ENCODE assay signal across 21 cellular contexts in the genomic region with DNA sequence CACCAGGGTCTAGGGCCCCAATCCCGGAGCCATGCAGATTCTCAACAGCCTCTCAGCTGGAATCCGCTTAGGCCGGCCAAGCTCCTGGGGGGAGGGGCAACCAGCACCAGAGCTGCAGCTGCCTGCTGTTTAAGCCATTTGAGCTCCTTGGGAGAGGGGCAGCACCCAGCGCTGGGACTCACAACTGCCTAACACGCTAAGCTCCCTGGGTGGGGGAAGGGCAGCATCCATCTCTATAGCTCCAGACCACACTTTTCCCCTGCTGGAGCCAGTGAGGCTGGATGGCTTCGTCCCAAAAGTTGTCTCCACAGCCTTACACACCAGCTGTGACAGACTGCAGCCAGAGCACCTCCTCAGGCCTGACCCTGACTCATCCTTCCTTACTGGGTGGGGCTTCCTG. TPM values are rescaled to one million over a fixed set of nuclear protein-coding genes. Genes with fewer than 3 reads are reported as not detected.
DNase-seq lines count a peak whose midpoint lies in the region; ATAC-seq, FAIRE-seq and TF ChIP-seq lines count a peak whose summit lies in the region.
"Had no signal": no experiment of that assay in that cellular context is flagged by ENCODE, and none has a peak within 500 bp of the region (broad histone marks: within the 10 kb centered on the region; RNA-seq: fewer than 3 reads in every experiment).

No MANE protein-coding gene starts in this region.

- peaks cover 0 to 3% (median 0%) of the 10 kb centered on the region in 9 donors for H3K27me3 ChIP-seq in heart left ventricle
- H3K27me3 ChIP-seq: pancreas, Peyer's patch had no signal

- WGBS in heart left ventricle, 4 donors: 23 to 39% (median 25%) methylated on average over 5 to 6 of the region's 6 CpGs

- TF ChIP-seq POLR2A in heart left ventricle (IDR thresholded peaks at IDR 0.05) (no peak), GM12891 (IDR thresholded peaks at IDR 0.05; ENCODE audit: low read depth, low read length) (no peak)

- no peaks in the 10 kb centered on the region for H3K36me3 ChIP-seq in heart left ventricle
- H3K36me3 ChIP-seq: cardiac muscle cell, pancreas, Peyer's patch, upper lobe of right lung had no signal

- H3K4me1 ChIP-seq in heart left ventricle: no peaks in the 10 kb centered on the region
- H3K4me1 ChIP-seq: pancreas, Peyer's patch, upper lobe of right lung had no signal

- FAIRE-seq in GM12891 (lab: Jason Lieb, UNC): no peak
- FAIRE-seq: HepG2, pancreas, small intestine had no signal

- no peak overlapping the region for H3K27ac ChIP-seq in heart left ventricle
- H3K27ac ChIP-seq: cardiac muscle cell, pancreas, Peyer's patch, upper lobe of right lung had no signal

- H3K4me3 ChIP-seq in heart left ventricle: no peak overlapping the region
- H3K4me3 ChIP-seq in fibroblast of the aortic adventitia (ENCODE audit: low read depth, low read length): no peak overlapping the region
- H3K4me3 ChIP-seq: cardiac muscle cell, pancreas, Peyer's patch, upper lobe of right lung had no signal

- peaks cover 0 to 12% (median 0%) of the 10 kb centered on the region in 12 donors for H3K9me3 ChIP-seq in heart left ventricle
- H3K9me3 ChIP-seq: pancreas, Peyer's patch, upper lobe of right lung had no signal

- DNase-seq in left ventricle myocardium superior: peak; percentile 26
- no peak for DNase-seq in heart left ventricle
- DNase-seq in NCI-H82 (lab: John Stamatoyannopoulos, UW): peak; percentile 100
- DNase-seq in fibroblast of the aortic adventitia (ENCODE audit: low read depth): peak; percentile 71
- DNase-seq in GM12891 (ENCODE audit: insufficient read length, low spot score): no peak
- no peak for DNase-seq in NCI-H2081 (lab: John Stamatoyannopoulos, UW)
- DNase-seq in DMS114 treated with DMSO at 0.1 percent for 48 hours (lab: John Stamatoyannopoulos, UW; ENCODE audit: unreplicated experiment): no peak
- no peak for DNase-seq in C1 segment of cervical spinal cord (lab: John Stamatoyannopoulos, UW)
- DNase-seq: ACHN; activated naive CD4-positive, alpha-beta T cell treated with Interleukin-2 at 50 U/mL for 16 hours; effector memory CD4-positive, alpha-beta T cell; NCI-H526; Peyer's patch; small intestine; stimulated activated naive CD4-positive, alpha-beta T cell treated with Interleukin-2 at 50 U/mL for 16 hours; T-cell; upper lobe of right lung had no signal

- ATAC-seq in left ventricle myocardium superior (no peak), heart left ventricle (no peak)
- ATAC-seq: activated CD4-positive, CD25-positive, alpha-beta regulatory T cell treated with anti-CD3 and anti-CD28 coated beads, Interleukin-2, amount 50 U/mL, for 24 hours; HepG2; pancreas; T-cell; upper lobe of right lung had no signal

- intact Hi-C loops in left ventricle myocardium superior (cut with micrococcal nuclease) (no loop called here), heart left ventricle (cut with DNase I) (no loop called here)

- TF ChIP-seq CTCF in heart left ventricle (IDR thresholded peaks at IDR 0.05) (no peak), fibroblast of the aortic adventitia (IDR thresholded peaks at IDR 0.05; ENCODE audit: insufficient read depth, low read length) (no peak)

TF ChIP-seq in GM12891, 5 proteins besides CTCF, POLR2A, EP300 and RAD21:
- TF ChIP-seq POU2F2 (IDR thresholded peaks at IDR 0.05; ENCODE audit: low read depth, low read length) (no peak), POLR2AphosphoS5 (IDR thresholded peaks at IDR 0.05; ENCODE audit: low read depth, low read length) (no peak), SPI1 (IDR thresholded peaks at IDR 0.05; ENCODE audit: low read depth, low read length) (no peak)
TF ChIP-seq in GM12891: peak in this region for 0.

RNA-seq across cellular contexts. Expression of gene PTGFR, which starts 6.9 kb away (rescaled TPM):
- total RNA-seq in left ventricle myocardium superior: 1.3 TPM
- 1 to 10 TPM in 3 of 9 donors, under 1 TPM in 6; 0.16 to 3.6 (median 0.39) TPM for total RNA-seq in heart left ventricle
- under 1 TPM; 0.15 to 0.30 TPM for polyA plus RNA-seq in heart left ventricle
- total RNA-seq in fibroblast of the aortic adventitia (ENCODE audit: low replicate concordance): 34.3 and 77.5 TPM in 2 replicates
- not detected for polyA plus RNA-seq in GM12891 (2012; ENCODE audit: low read depth, missing spikeins)
- total RNA-seq: cardiac muscle cell, HepG2 had no signal
- polyA plus RNA-seq: cardiac muscle cell, HepG2 had no signal

Comparison
In these comparisons a context has a peak if more than half of its experiments do, and no peak if none do; other contexts are left out.
1. DNase-seq: peak in left ventricle myocardium superior (single experiment), NCI-H82 (single experiment) and fibroblast of the aortic adventitia (single experiment); none in heart left ventricle (0 of 5), GM12891 (single experiment), NCI-H2081 (0 of 2), DMS114 treated with DMSO at 0.1 percent for 48 hours (single experiment) and C1 segment of cervical spinal cord (0 of 14).